ENCODE assay signal across 18 cellular contexts in genomic region chr18:32189723-32190591, GRCh38. TPM values are rescaled to one million over a fixed set of nuclear protein-coding genes. Genes with fewer than 3 reads are reported as not detected.
DNase-seq lines count a peak whose midpoint lies in the region; ATAC-seq and TF ChIP-seq lines count a peak whose summit lies in the region.
"Had no signal": no experiment of that assay in that cellular context is flagged by ENCODE, and none has a peak within 500 bp of the region (broad histone marks: within the 10 kb centered on the region; RNA-seq: fewer than 3 reads in every experiment).

Gene MEP1B (plus strand): TSS chr18:32190039. CDS start chr18:32190071, 32 bp downstream.

- intact Hi-C loops in right lobe of liver (cut with DNase I): no loop called here

- H4K20me1 ChIP-seq in hepatocyte (ENCODE audit: insufficient read depth, poor library complexity, severe bottlenecking): no peaks in the 10 kb centered on the region
- H4K20me1 ChIP-seq: BLaER1 treated with 17β-estradiol and CSF1 and Interleukin-3, amounts not matched to agents 10 nM and 100 nM had no signal

- H2AFZ ChIP-seq in hepatocyte: no peak within 1 kb of the TSS
- H2AFZ ChIP-seq: GM23338 had no signal

- TF ChIP-seq CTCF in hepatocyte (IDR thresholded peaks at IDR 0.05; ENCODE audit: poor library complexity) (no peak), right lobe of liver (IDR thresholded peaks at IDR 0.05) (no peak)

- H3K79me2 ChIP-seq in hepatocyte: no peaks in the 10 kb centered on the region

- DNase-seq in NCI-H69 (lab: John Stamatoyannopoulos, UW): peak; percentile 90
- DNase-seq in hepatocyte (ENCODE audit: low spot score): no peak
- no peak for DNase-seq in right lobe of liver
- DNase-seq in DMS79 (lab: John Stamatoyannopoulos, UW): no peak
- DNase-seq in NCI-H82 treated with DMSO at 0.1 percent for 48 hours (lab: John Stamatoyannopoulos, UW; ENCODE audit: unreplicated experiment): no peak
- DNase-seq: Calu3; CD8-positive, alpha-beta T cell; DMS 273 treated with DMSO at 0.1 percent for 48 hours; DMS53; HCEC 1CT; IMR-90 had no signal

- ATAC-seq in right lobe of liver (peak; percentile 33 to 68 (median 60)), HG02610 (IDR thresholded peaks at IDR 0.05; ENCODE audit: unreplicated experiment) (no peak)
- ATAC-seq: CD8-positive, alpha-beta T cell; GM23338; K562 had no signal

- H3K9me3 ChIP-seq in hepatocyte (ENCODE audit: low read depth) (no peaks in the 10 kb centered on the region), right lobe of liver (no peaks in the 10 kb centered on the region)

- TF ChIP-seq POLR2A in right lobe of liver (IDR thresholded peaks at IDR 0.05): no peak

- no peak within 1 kb of the TSS for H3K4me3 ChIP-seq in hepatocyte
- H3K4me3 ChIP-seq in right lobe of liver: no peak within 1 kb of the TSS
- H3K4me3 ChIP-seq: BLaER1 treated with 17β-estradiol and CSF1 and Interleukin-3, amounts not matched to agents 10 nM and 100 nM; GM23338; K562 had no signal

- no peaks in the 10 kb centered on the region for H3K9me2 ChIP-seq in hepatocyte (replicated peaks; ENCODE audit: insufficient read depth)

- no peaks in the 10 kb centered on the region for H3K27me3 ChIP-seq in hepatocyte
- H3K27me3 ChIP-seq in right lobe of liver: no peaks in the 10 kb centered on the region
- H3K27me3 ChIP-seq: BLaER1 treated with 17β-estradiol and CSF1 and Interleukin-3, amounts not matched to agents 10 nM and 100 nM had no signal

- no peaks in the 10 kb centered on the region for H3K4me1 ChIP-seq in hepatocyte (ENCODE audit: insufficient read depth)
- H3K4me1 ChIP-seq in right lobe of liver: peaks cover 0 to 6% (median 0%) of the 10 kb centered on the region in 4 donors
- H3K4me1 ChIP-seq: BLaER1 treated with 17β-estradiol and CSF1 and Interleukin-3, amounts not matched to agents 10 nM and 100 nM had no signal

- H3K36me3 ChIP-seq in hepatocyte (replicated peaks; ENCODE audit: insufficient read depth, low read depth) (no peaks in the 10 kb centered on the region), right lobe of liver (no peaks in the 10 kb centered on the region)
- H3K36me3 ChIP-seq: BLaER1 treated with 17β-estradiol and CSF1 and Interleukin-3, amounts not matched to agents 10 nM and 100 nM had no signal

- no peak within 1 kb of the TSS for H3K27ac ChIP-seq in hepatocyte
- H3K27ac ChIP-seq in right lobe of liver: no peak within 1 kb of the TSS
- H3K27ac ChIP-seq: BLaER1 treated with 17β-estradiol and CSF1 and Interleukin-3, amounts not matched to agents 10 nM and 100 nM had no signal

- 80% methylated on average over 4 of the region's 4 CpGs for WGBS in hepatocyte (ENCODE audit: low lambda C conversion rate, missing lambda C conversion rate)
- 63% methylated on average over 4 of the region's 4 CpGs for WGBS in right lobe of liver (ENCODE audit: insufficient coverage, low coverage, low lambda C conversion rate, missing lambda C conversion rate)

- peak within 1 kb of the TSS; percentile 5 for H3K4me2 ChIP-seq in hepatocyte
- H3K4me2 ChIP-seq: BLaER1 treated with 17β-estradiol and CSF1 and Interleukin-3, amounts not matched to agents 10 nM and 100 nM; GM23338 had no signal

RNA-seq across cellular contexts. Expression of gene MEP1B, which starts in this region (rescaled TPM):
- total RNA-seq in hepatocyte (0.36 and 2.3 TPM in 2 replicates), right lobe of liver (1 to 10 TPM in 1 of 6 experiments, under 1 TPM in 3, not detected in 2; 0.56 to 1.7 (median 0.66) TPM)
- polyA plus RNA-seq in hepatocyte: 0.22 TPM in 1 of 2 replicates, not detected in the other
- total RNA-seq: A172; B cell; Calu3; CD8-positive, alpha-beta T cell; GM23338; HT1080; IMR-90; K562 had no signal
- polyA plus RNA-seq: GM23338, IMR-90 had no signal
